In the genomic region with DNA sequence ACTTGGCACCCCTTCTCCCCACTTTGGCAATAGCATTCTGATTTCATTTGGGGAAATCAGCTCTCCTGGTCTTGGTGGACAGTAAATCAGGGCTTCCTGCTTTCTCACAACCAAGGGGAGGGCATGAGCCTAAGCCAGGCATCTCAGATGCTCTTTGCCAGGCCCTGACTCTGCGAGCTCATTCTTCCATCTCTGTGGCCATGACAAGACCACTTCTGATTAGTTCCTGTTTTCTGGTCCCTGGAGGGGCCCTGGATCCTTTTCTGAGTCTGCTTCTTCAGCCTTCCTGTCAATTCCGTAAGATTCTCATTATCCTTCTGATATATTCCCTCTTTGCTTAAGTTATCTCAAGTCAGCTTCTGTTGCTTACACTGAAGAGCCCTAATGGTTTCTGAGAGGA, we compare ENCODE assay signal across 16 cellular contexts.
"Had no signal": no experiment of that assay in that cellular context is flagged by ENCODE, and none has a peak within 500 bp of the region (broad histone marks: within the 10 kb centered on the region; RNA-seq: fewer than 3 reads in every experiment).

No MANE protein-coding gene starts in this region.

- DNase-seq: activated CD4-positive, alpha-beta T cell treated with anti-CD3 and anti-CD28 coated beads, Interleukin-2, amount 10 ng/mL, durations not matched to agents 7 days and 5 days; activated CD8-positive, alpha-beta T cell treated with anti-CD3 and anti-CD28 coated beads, Interleukin-2, amount 10 ng/mL, durations not matched to agents 7 days and 5 days; activated gamma-delta T cell; activated T-cell treated with anti-CD3 and anti-CD28 coated beads, Interleukin-2, amount 50 U/mL, for 4 hours; adrenal gland; cerebellar nuclear complex; effector CD4-positive, alpha-beta T cell; gastrocnemius medialis; left cardiac atrium; nucleus accumbens; stimulated activated CD4-positive, alpha-beta T cell treated with anti-CD3 and anti-CD28 coated beads, Interleukin-4, amount 100 ng/mL, for 1 hour; T-cell had no signal

- H3K27me3 Mint-ChIP-seq: activated naive CD4-positive, alpha-beta T cell treated with anti-CD3 and anti-CD28 coated beads, Interleukin-2, amount 50 U/mL, for 24 hours; natural killer cell treated with Interleukin-12 subunit alpha and Interleukin-12 subunit beta and Interleukin-15 and Interleukin-18, amount 100 ng/mL, for 72 hours; T-cell had no signal

- H3K9me3 Mint-ChIP-seq: activated naive CD4-positive, alpha-beta T cell treated with anti-CD3 and anti-CD28 coated beads, Interleukin-2, amount 50 U/mL, for 24 hours; activated T-cell treated with anti-CD3 and anti-CD28 coated beads, Interleukin-2, amount 50 U/mL, for 4 hours; natural killer cell treated with Interleukin-12 subunit alpha and Interleukin-12 subunit beta and Interleukin-15 and Interleukin-18, amount 100 ng/mL, for 72 hours; T-cell had no signal

- H3K4me1 Mint-ChIP-seq: activated naive CD4-positive, alpha-beta T cell treated with anti-CD3 and anti-CD28 coated beads, Interleukin-2, amount 50 U/mL, for 24 hours; T-cell had no signal

- H3K36me3 Mint-ChIP-seq: activated naive CD4-positive, alpha-beta T cell treated with anti-CD3 and anti-CD28 coated beads, Interleukin-2, amount 50 U/mL, for 24 hours; natural killer cell treated with Interleukin-12 subunit alpha and Interleukin-12 subunit beta and Interleukin-15 and Interleukin-18, amount 100 ng/mL, for 72 hours had no signal

- ATAC-seq: activated CD8-positive, alpha-beta T cell treated with anti-CD3 and anti-CD28 coated beads, Interleukin-2, amount 10 ng/mL, durations not matched to agents 7 days and 5 days; activated T-cell treated with anti-CD3 and anti-CD28 coated beads, Interleukin-2, amount 50 U/mL, for 4 hours; gastrocnemius medialis; left cardiac atrium; natural killer cell treated with Interleukin-12 subunit alpha and Interleukin-12 subunit beta and Interleukin-15 and Interleukin-18, amount 100 ng/mL, for 72 hours; sciatic nerve; T-cell; upper lobe of right lung had no signal

- H3K4me3 Mint-ChIP-seq: activated CD4-positive, alpha-beta T cell treated with anti-CD3 and anti-CD28 coated beads, Interleukin-2, amount 10 ng/mL, durations not matched to agents 7 days and 5 days; activated CD8-positive, alpha-beta T cell treated with anti-CD3 and anti-CD28 coated beads, Interleukin-2, amount 10 ng/mL, durations not matched to agents 7 days and 5 days; activated naive CD4-positive, alpha-beta T cell treated with anti-CD3 and anti-CD28 coated beads, Interleukin-2, amount 50 U/mL, for 24 hours; activated T-cell treated with anti-CD3 and anti-CD28 coated beads, Interleukin-2, amount 50 U/mL, for 4 hours; natural killer cell treated with Interleukin-12 subunit alpha and Interleukin-12 subunit beta and Interleukin-15 and Interleukin-18, amount 100 ng/mL, for 72 hours; T-cell had no signal

- H3K27ac Mint-ChIP-seq: activated CD4-positive, alpha-beta T cell treated with anti-CD3 and anti-CD28 coated beads, Interleukin-2, amount 10 ng/mL, durations not matched to agents 7 days and 5 days; activated CD8-positive, alpha-beta T cell treated with anti-CD3 and anti-CD28 coated beads, Interleukin-2, amount 10 ng/mL, durations not matched to agents 7 days and 5 days; activated naive CD4-positive, alpha-beta T cell treated with anti-CD3 and anti-CD28 coated beads, Interleukin-2, amount 50 U/mL, for 24 hours; T-cell had no signal
